Comparison of ENCODE assay signal across 17 cellular contexts in the genomic region with DNA sequence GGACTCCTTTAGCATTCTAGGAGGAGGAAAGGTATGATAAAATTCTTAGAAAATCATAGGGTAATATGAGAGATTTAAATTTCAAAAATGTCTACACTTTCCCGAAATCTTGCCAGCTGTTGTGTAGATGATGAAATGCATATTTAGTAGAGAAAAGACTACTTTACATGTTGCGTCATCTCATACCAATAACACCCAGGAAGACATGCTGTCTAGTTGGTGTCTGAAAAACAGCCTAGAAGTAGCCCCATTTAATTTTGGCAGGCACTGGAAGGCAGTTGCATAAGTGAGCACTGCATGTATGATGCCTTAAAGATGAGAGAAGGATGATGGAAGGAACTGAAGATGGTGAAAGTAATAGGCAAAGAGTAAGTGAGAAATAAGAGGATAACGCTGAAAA.
A peak's percentile ranks its signal among the peaks of the same experiment; 100 is the strongest.
DNase-seq lines count a peak whose midpoint lies in the region; ATAC-seq, FAIRE-seq and TF ChIP-seq lines count a peak whose summit lies in the region.
"Had no signal": no experiment of that assay in that cellular context is flagged by ENCODE, and none has a peak within 500 bp of the region (broad histone marks: within the 10 kb centered on the region; RNA-seq: fewer than 3 reads in every experiment).

No MANE protein-coding gene starts in this region.

- H3K23ac ChIP-seq in H1 (ENCODE audit: insufficient read length), result no peak overlapping the region

- no peaks in the 10 kb centered on the region for H4K20me1 ChIP-seq in H1 (replicated peaks in 1 of 2; ENCODE audit: control insufficient read depth in 1 of 2, insufficient read depth in 2 of 2, low read length in 2 of 2)
- H4K20me1 ChIP-seq: BLaER1 had no signal

- H3K9me3 Mint-ChIP-seq in type B pancreatic cell, result peaks cover 6% of the 10 kb centered on the region

- H3K27me3 Mint-ChIP-seq in type B pancreatic cell, result no peaks in the 10 kb centered on the region

- H3K4me2 ChIP-seq in H1 (ENCODE audit: insufficient read depth in 1 of 2, low read depth in 2 of 2, low read length in 2 of 2), result no peak overlapping the region
- H3K4me2 ChIP-seq: BLaER1, PC-9 had no signal

- no peak overlapping the region for H3K4me3 ChIP-seq in H1 (ENCODE audit: extremely low read depth in 1 of 4, insufficient read depth in 2 of 4, low read depth in 3 of 4, low read length in 4 of 4)
- no peak overlapping the region for H3K4me3 ChIP-seq in upper lobe of left lung
- H3K4me3 ChIP-seq: BLaER1, PC-9 had no signal

- H3K9me3 ChIP-seq in H1 (ENCODE audit: insufficient read depth in 2 of 2, low read depth in 1 of 2, low read length in 1 of 2) (peaks cover 4 to 5% of the 10 kb centered on the region in 2 experiments; a peak in 1 of 4 replicates), upper lobe of left lung (no peaks in the 10 kb centered on the region)

- H3K27me3 ChIP-seq in H1 (replicated peaks in 1 of 4; ENCODE audit: control insufficient read depth in 3 of 4, extremely low read depth in 1 of 4, insufficient read depth in 3 of 4, low read length in 3 of 4) (no peaks in the 10 kb centered on the region), upper lobe of left lung (no peaks in the 10 kb centered on the region)
- H3K27me3 ChIP-seq: BLaER1 had no signal

- H2BK20ac ChIP-seq in H1 (ENCODE audit: low read length), result no peak overlapping the region

- peaks cover 10% of the 10 kb centered on the region for H3K4me1 Mint-ChIP-seq in type B pancreatic cell (ENCODE audit: unreplicated experiment)

- DNase-seq in EH (ENCODE audit: low read depth) (peak; percentile 18), MV-4-11 (lab: John Stamatoyannopoulos, UW) (peak; percentile 83), H1 (ENCODE audit: low read depth in 1 of 2, low spot score in 2 of 2) (no peak), iris pigment epithelial cell (ENCODE audit: low read depth) (peak; percentile 30), type B pancreatic cell (ENCODE audit: extremely low spot score, unreplicated experiment) (no peak), upper lobe of left lung (no peak), NCI-H1105 treated with DMSO at 0.1 percent for 48 hours (lab: John Stamatoyannopoulos, UW) (no peak)
- DNase-seq: DMS 273 treated with DMSO at 0.1 percent for 48 hours, H7, NCI-H1092, NCI-H1694, NCI-H2107, NCI-H345, NCI-H69, PC-9 had no signal

- H3K9ac ChIP-seq in H1 (replicated peaks in 1 of 4; ENCODE audit: extremely low read depth in 1 of 4, low read depth in 3 of 4, low read length in 3 of 4), result no peak overlapping the region
- H3K9ac ChIP-seq: BLaER1 had no signal

- peaks cover 0 to 6% (median 5%) of the 10 kb centered on the region in 4 experiments; a peak in 5 of 7 replicates for H3K4me1 ChIP-seq in H1 (replicated peaks in 1 of 4; ENCODE audit: control insufficient read depth in 3 of 4, insufficient read depth in 4 of 4, low read length in 3 of 4)
- no peaks in the 10 kb centered on the region for H3K4me1 ChIP-seq in upper lobe of left lung
- H3K4me1 ChIP-seq: BLaER1 had no signal

- FAIRE-seq in H1 (lab: Jason Lieb, UNC), result no peak

- no peak overlapping the region for H3K4ac ChIP-seq in H1 (replicated peaks; ENCODE audit: insufficient read length, low read depth, low read length)

- H2BK12ac ChIP-seq in H1 (ENCODE audit: low read depth, low read length), result no peak overlapping the region

- H3K27ac ChIP-seq in H1 (ENCODE audit: low read depth, low read length), result no peak overlapping the region
- H3K27ac ChIP-seq in upper lobe of left lung, result no peak overlapping the region
- H3K27ac ChIP-seq: BLaER1, PC-9 had no signal

- no peak overlapping the region for H3K18ac ChIP-seq in H1 (ENCODE audit: extremely low read depth, low read length)

- H2BK5ac ChIP-seq in H1 (ENCODE audit: low read depth, low read length), result no peak overlapping the region

- H3K56ac ChIP-seq in H1 (replicated peaks; ENCODE audit: insufficient read length, low read depth, low read length), result no peak overlapping the region

- peaks cover 0 to 3% (median 0%) of the 10 kb centered on the region in 4 experiments; a peak in 1 of 8 replicates for H3K36me3 ChIP-seq in H1 (ENCODE audit: control insufficient read depth in 2 of 4, insufficient read depth in 4 of 4, low read length in 3 of 4)
- no peaks in the 10 kb centered on the region for H3K36me3 ChIP-seq in upper lobe of left lung
- H3K36me3 ChIP-seq: BLaER1 had no signal

- no peak overlapping the region for H2BK15ac ChIP-seq in H1 (ENCODE audit: low read length)

- no peaks in the 10 kb centered on the region for H3K23me2 ChIP-seq in H1 (ENCODE audit: low read depth, low read length)

- H2BK120ac ChIP-seq in H1 (replicated peaks; ENCODE audit: low read depth, low read length), result no peak overlapping the region

- no peak for ATAC-seq in upper lobe of left lung (ENCODE audit: low FRiP score in 2 of 2)
- ATAC-seq: Right ventricle myocardium inferior had no signal

- H3K4me3 Mint-ChIP-seq in type B pancreatic cell, result no peak overlapping the region

- H2AK5ac ChIP-seq in H1 (ENCODE audit: low read depth, low read length), result no peak overlapping the region

- H3K27ac Mint-ChIP-seq in type B pancreatic cell, result no peak overlapping the region

- TF ChIP-seq RAD21 in H1 (IDR thresholded peaks at IDR 0.05 in 1 of 2, conservative IDR thresholded peaks at IDR 0.05 in 1 of 2; ENCODE audit: low read depth in 2 of 2, low read length in 2 of 2), result no peak

- no peak for TF ChIP-seq EP300 in H1 (IDR thresholded peaks at IDR 0.05; ENCODE audit: borderline replicate concordance in 1 of 2, low read depth in 2 of 2, low read length in 2 of 2)
- TF ChIP-seq EP300 in upper lobe of left lung (IDR thresholded peaks at IDR 0.05), result no peak

- no peak for TF ChIP-seq CTCF in H1 (IDR thresholded peaks at IDR 0.05; ENCODE audit: control extremely low read depth in 1 of 3, insufficient read depth in 1 of 3, low read depth in 1 of 3, low read length in 3 of 3)
- no peak for TF ChIP-seq CTCF in type B pancreatic cell (conservative IDR thresholded peaks at IDR 0.05)
- no peak for TF ChIP-seq CTCF in upper lobe of left lung (IDR thresholded peaks at IDR 0.05)

- H3K36me3 Mint-ChIP-seq in type B pancreatic cell, result peaks cover 47% of the 10 kb centered on the region

- POLR2A ChIA-PET in H1 (lab: Charles Lee; ENCODE audit: partially characterized antibody), result no interaction called here

- no peak overlapping the region for H3K14ac ChIP-seq in H1 (ENCODE audit: insufficient read length)

- no peak overlapping the region for H4K91ac ChIP-seq in H1 (replicated peaks; ENCODE audit: insufficient read length, low read length)

- CTCF ChIA-PET in H1 (lab: Charles Lee; ENCODE audit: partially characterized antibody), result interaction anchor here (1.1 to 3.3 kb wide), 3 partner anchors 11 to 27 kb away, joined by 3 to 41 read pairs (median 4); no protein-coding TSS in a partner anchor

- H4K5ac ChIP-seq in H1 (ENCODE audit: insufficient read length, low read depth, low read length), result no peak overlapping the region

- no peaks in the 10 kb centered on the region for H3K79me2 ChIP-seq in H1 (ENCODE audit: control insufficient read depth in 1 of 2, insufficient read depth in 2 of 2, low read length in 2 of 2)

- H4K8ac ChIP-seq in H1 (ENCODE audit: extremely low read depth, insufficient read depth, low read length), result no peak overlapping the region

- 94% methylated on average over 3 of the region's 3 CpGs; no CpG with 5 or more reads in 1 of the 2 experiments for WGBS in H1 (ENCODE audit: extremely low coverage in 1 of 2, insufficient coverage in 1 of 2, insufficient read length in 1 of 2, insufficient replicate concordance in 2 of 2, low coverage in 1 of 2, low lambda C conversion rate in 2 of 2, missing lambda C conversion rate in 1 of 2), 2 experiments
- WGBS in upper lobe of left lung, 2 donors, result 92 to 95% methylated on average over 3 of the region's 3 CpGs

- no peak overlapping the region for H2AFZ ChIP-seq in H1 (ENCODE audit: low read length)
- H2AFZ ChIP-seq: PC-9 had no signal

- no peaks in the 10 kb centered on the region for H3K79me1 ChIP-seq in H1 (ENCODE audit: low read depth, low read length)

- TF ChIP-seq POLR2A in H1 (IDR thresholded peaks at IDR 0.05; ENCODE audit: control extremely low read depth in 1 of 2, low read depth in 2 of 2, low read length in 2 of 2) (no peak), upper lobe of left lung (IDR thresholded peaks at IDR 0.05) (no peak)

TF ChIP-seq in H1, 55 proteins besides CTCF, POLR2A, EP300 and RAD21:
- TF ChIP-seq CEBPB (IDR thresholded peaks at IDR 0.05; ENCODE audit: low read depth, low read length) (0 out of 2 replicates have a peak, but pooled peaks have one; percentile 11), SIN3A (conservative IDR thresholded peaks at IDR 0.05 in 1 of 2, IDR thresholded peaks at IDR 0.05 in 1 of 2; ENCODE audit: low read depth in 1 of 2, low read length in 2 of 2) (no peak), SIX5 (IDR thresholded peaks at IDR 0.05; ENCODE audit: low read depth, low read length) (no peak)

Comparison
In these comparisons a context has a peak if more than half of its experiments do, and no peak if none do; other contexts are left out.
1. DNase-seq: peak in EH (single experiment), MV-4-11 (single experiment) and iris pigment epithelial cell (single experiment); none in H1 (0 of 2), type B pancreatic cell (single experiment), upper lobe of left lung (0 of 2) and NCI-H1105 treated with DMSO at 0.1 percent for 48 hours (single experiment).